ENCODE assay signal across 2 cellular contexts in the genomic region with DNA sequence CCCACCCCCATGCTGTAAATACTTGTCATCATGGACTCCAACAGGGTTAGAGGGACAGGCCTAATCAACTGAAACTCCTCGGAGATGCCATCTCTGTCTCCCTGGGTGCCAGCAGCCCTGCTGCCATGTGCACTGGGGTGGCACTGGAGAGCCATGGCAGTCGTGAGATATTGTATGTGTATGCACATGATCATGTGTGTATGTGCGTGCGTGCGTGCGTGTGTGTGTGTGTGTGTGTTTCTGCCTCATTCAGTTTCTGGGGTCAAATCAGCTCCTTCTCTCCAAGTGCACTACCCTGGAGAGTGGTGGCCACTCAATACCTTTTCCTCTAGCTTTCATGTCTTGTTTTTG.
TF ChIP-seq lines count a peak whose summit lies in the region.

No MANE protein-coding gene starts in this region.

TF ChIP-seq in HEK293, 187 proteins besides CTCF, POLR2A, EP300 and RAD21:
- TF ChIP-seq YY2 (tag by site-specific recombination; IDR thresholded peaks at IDR 0.05) (no peak), PRDM1 (tag by site-specific recombination; IDR thresholded peaks at IDR 0.05) (peak; percentile 32; the same call in 1 of the 2 replicates)

TF ChIP-seq in H1, 55 proteins besides CTCF, POLR2A, EP300 and RAD21:
- TF ChIP-seq YY1 (IDR thresholded peaks at IDR 0.05; ENCODE audit: low read depth, low read length), result no peak
- TF ChIP-seq CBX8 (IDR thresholded peaks at IDR 0.05; ENCODE audit: borderline replicate concordance, low read depth, low read length), result no peak
- no peak for TF ChIP-seq RNF2 (IDR thresholded peaks at IDR 0.05; ENCODE audit: borderline replicate concordance, low read depth, low read length, missing control alignments, poor library complexity, severe bottlenecking)
- TF ChIP-seq EGR1 (IDR thresholded peaks at IDR 0.05; ENCODE audit: borderline replicate concordance, low read depth, low read length), result no peak
- TF ChIP-seq CHD7 (IDR thresholded peaks at IDR 0.05; ENCODE audit: insufficient replicate concordance, low read length), result no peak
- no peak for TF ChIP-seq POLR2AphosphoS5 (IDR thresholded peaks at IDR 0.05; ENCODE audit: low read depth, low read length)
- TF ChIP-seq KDM1A (IDR thresholded peaks at IDR 0.05; ENCODE audit: borderline replicate concordance, low read length), result no peak
- no peak for TF ChIP-seq CBX5 (IDR thresholded peaks at IDR 0.05; ENCODE audit: low read depth, low read length)
- TF ChIP-seq JUN (IDR thresholded peaks at IDR 0.05; ENCODE audit: low read depth, low read length), result no peak
- TF ChIP-seq SIX5 (IDR thresholded peaks at IDR 0.05; ENCODE audit: low read depth, low read length), result no peak
